In genomic region chr4:94207469-94208224, GRCh38 we compare ENCODE assay signal across 8 cellular contexts. TPM values are rescaled to one million over a fixed set of nuclear protein-coding genes. Genes with fewer than 3 reads are reported as not detected.
A peak's percentile ranks its signal among the peaks of the same experiment; 100 is the strongest.
DNase-seq lines count a peak whose midpoint lies in the region; ATAC-seq and TF ChIP-seq lines count a peak whose summit lies in the region.

Gene SMARCAD1, plus strand, starts transcription at chr4:94207865. Its CDS starts 530 bp downstream, at chr4:94208395.

- H3K4me3 ChIP-seq in BLaER1 treated with 17β-estradiol and CSF1 and Interleukin-3, amounts not matched to agents 10 nM and 100 nM, result peak within 1 kb of the TSS; percentile 65 to 82 (median 74)
- H3K4me3 ChIP-seq in left lung, result peak within 1 kb of the TSS; percentile 62 to 71

- peak within 1 kb of the TSS; percentile 90 to 99 (median 96) for H3K27ac ChIP-seq in BLaER1 treated with 17β-estradiol and CSF1 and Interleukin-3, amounts not matched to agents 10 nM and 100 nM
- peak within 1 kb of the TSS; percentile 86 to 91 for H3K27ac ChIP-seq in left lung

- peak; percentile 92 for ATAC-seq in GM19351 (IDR thresholded peaks at IDR 0.05; ENCODE audit: unreplicated experiment)
- peak; percentile 92 for ATAC-seq in HG03521 (IDR thresholded peaks at IDR 0.05; ENCODE audit: unreplicated experiment)
- peak; percentile 96 for ATAC-seq in left lung

- peak within 1 kb of the TSS; percentile 77 to 98 (median 88) for H3K4me2 ChIP-seq in BLaER1 treated with 17β-estradiol and CSF1 and Interleukin-3, amounts not matched to agents 10 nM and 100 nM

- DNase-seq in NCI-H748 (lab: John Stamatoyannopoulos, UW; ENCODE audit: unreplicated experiment), result peak; percentile 96
- peak; percentile 88 for DNase-seq in activated CD4-positive, alpha-beta T cell treated with anti-CD3 and anti-CD28 coated beads, Interleukin-2, amount 50 U/mL, for 1 hour
- DNase-seq in dermis blood vessel endothelial cell, result peak; percentile 98
- peak; percentile 91 to 92 for DNase-seq in left lung
- peak; percentile 78 to 82 for DNase-seq in stimulated activated CD4-positive, alpha-beta T cell treated with anti-CD3 and anti-CD28 coated beads, Interleukin-2, amount 100 ng/mL, for 48 hours

- peaks cover 0 to 6% (median 0%) of the 10 kb centered on the region in 11 experiments; a peak in 2 of 22 replicates for H3K9me3 ChIP-seq in BLaER1 treated with 17β-estradiol and CSF1 and Interleukin-3, amounts not matched to agents 10 nM and 100 nM (replicated peaks in 1 of 11)
- H3K9me3 ChIP-seq in left lung, result peaks cover 0 to 3% of the 10 kb centered on the region in 2 donors

- TF ChIP-seq CTCF in left lung (IDR thresholded peaks at IDR 0.05), result no peak

- H3K27me3 ChIP-seq in BLaER1 treated with 17β-estradiol and CSF1 and Interleukin-3, amounts not matched to agents 10 nM and 100 nM, result no peaks in the 10 kb centered on the region
- H3K27me3 ChIP-seq in left lung, result no peaks in the 10 kb centered on the region

- peak within 1 kb of the TSS; percentile 90 to 98 (median 94) for H3K9ac ChIP-seq in BLaER1 treated with 17β-estradiol and CSF1 and Interleukin-3, amounts not matched to agents 10 nM and 100 nM

- peaks cover 34 to 42% (median 39%) of the 10 kb centered on the region in 11 experiments for H3K36me3 ChIP-seq in BLaER1 treated with 17β-estradiol and CSF1 and Interleukin-3, amounts not matched to agents 10 nM and 100 nM
- H3K36me3 ChIP-seq in left lung, result peaks cover 0 to 20% of the 10 kb centered on the region in 2 donors

- peaks cover 0 to 10% (median 0%) of the 10 kb centered on the region in 11 experiments; a peak in 2 of 22 replicates for H4K20me1 ChIP-seq in BLaER1 treated with 17β-estradiol and CSF1 and Interleukin-3, amounts not matched to agents 10 nM and 100 nM

- intact Hi-C loops in left lung (cut with DNase I), result no loop called here

- H3K4me1 ChIP-seq in BLaER1 treated with 17β-estradiol and CSF1 and Interleukin-3, amounts not matched to agents 10 nM and 100 nM, result peaks cover 13 to 31% (median 24%) of the 10 kb centered on the region in 10 experiments
- H3K4me1 ChIP-seq in left lung, result peaks cover 7 to 24% of the 10 kb centered on the region in 2 donors

RNA-seq across cellular contexts. Expression of gene SMARCAD1, which starts in this region (rescaled TPM):
- total RNA-seq in dermis blood vessel endothelial cell, result 45.9 and 53.6 TPM in 2 replicates
- total RNA-seq in left lung, result 10 to 100 TPM; 20.9 to 24.4 TPM

Comparison
In these comparisons a context has a peak if more than half of its experiments do, and no peak if none do; other contexts are left out.
1. Peak in every context shown above with its lines: DNase-seq, ATAC-seq, H3K4me3 ChIP-seq and H3K27ac ChIP-seq.